ENCODE assay signal across 1 cellular context in genomic region chr19:43784981-43785808, GRCh38.
TF ChIP-seq lines count a peak whose summit lies in the region.

No MANE protein-coding gene starts in this region.

TF ChIP-seq in K562, 482 proteins besides CTCF, POLR2A, EP300 and RAD21 (continued from another document and continues in another):
- TF ChIP-seq DEAF1 (CRISPR knock-in tag; IDR thresholded peaks at IDR 0.05): peak; percentile 93
- no peak for TF ChIP-seq KHSRP (IDR thresholded peaks at IDR 0.05)
- no peak for TF ChIP-seq HDAC8 (tag; IDR thresholded peaks at IDR 0.05)
- no peak for TF ChIP-seq TARDBP (IDR thresholded peaks at IDR 0.05)
- no peak for TF ChIP-seq MXI1 (IDR thresholded peaks at IDR 0.05; ENCODE audit: low read depth, low read length)
- no peak for TF ChIP-seq U2AF2 (optimal IDR thresholded peaks at IDR 0.05; ENCODE audit: low read depth, low read length)
- no peak for TF ChIP-seq RFX1 (IDR thresholded peaks at IDR 0.05)
- no peak for TF ChIP-seq ZNF57 (CRISPR knock-in tag; IDR thresholded peaks at IDR 0.05)
- TF ChIP-seq ZNF398 (CRISPR knock-in tag; IDR thresholded peaks at IDR 0.05): no peak
- 0 out of 2 replicates have a peak, but pooled peaks have one; percentile 24 for TF ChIP-seq TCFL5 (CRISPR knock-in tag; conservative IDR thresholded peaks at IDR 0.05)
- TF ChIP-seq ZNF277 (CRISPR knock-in tag; IDR thresholded peaks at IDR 0.05; ENCODE audit: borderline replicate concordance): no peak
- no peak for TF ChIP-seq CHD4 (IDR thresholded peaks at IDR 0.05; ENCODE audit: insufficient read depth, insufficient replicate concordance, low read depth, low read length, poor library complexity, severe bottlenecking)
- no peak for TF ChIP-seq ZNF280A (IDR thresholded peaks at IDR 0.05; ENCODE audit: low read depth, partially characterized antibody)
- no peak for TF ChIP-seq SRSF7 (optimal IDR thresholded peaks at IDR 0.05; ENCODE audit: low read depth, low read length)
- TF ChIP-seq ZKSCAN1 (IDR thresholded peaks at IDR 0.05; ENCODE audit: low read depth, low read length): peak; percentile 99
- TF ChIP-seq SMARCC2 (IDR thresholded peaks at IDR 0.05; ENCODE audit: low read depth): no peak
- TF ChIP-seq LARP7 (IDR thresholded peaks at IDR 0.05): no peak
- peak; percentile 28; the same call in 1 of the 2 replicates for TF ChIP-seq CHAMP1 (IDR thresholded peaks at IDR 0.05)
- no peak for TF ChIP-seq CREB5 (CRISPR knock-in tag; IDR thresholded peaks at IDR 0.05)
- no peak; the same call in 1 of the 2 replicates for TF ChIP-seq SMARCA4 (IDR thresholded peaks at IDR 0.05)
- TF ChIP-seq RBM17 (IDR thresholded peaks at IDR 0.05; ENCODE audit: borderline replicate concordance, low read depth, low read length): no peak
- TF ChIP-seq ZNF347 (CRISPR knock-in tag; IDR thresholded peaks at IDR 0.05; ENCODE audit: low read depth): no peak
- TF ChIP-seq ESRRA (IDR thresholded peaks at IDR 0.05; ENCODE audit: borderline replicate concordance, low read depth): peak; percentile 58
- peak in 1 of 2 experiments; percentile 44 for TF ChIP-seq E2F6 (IDR thresholded peaks at IDR 0.05; ENCODE audit: borderline replicate concordance in 1 of 2, extremely low read depth in 1 of 2, insufficient read depth in 1 of 2, insufficient read length in 1 of 2, low read depth in 1 of 2, low read length in 1 of 2, poor library complexity in 1 of 2, severe bottlenecking in 1 of 2)
- TF ChIP-seq CHCHD3 (CRISPR knock-in tag; IDR thresholded peaks at IDR 0.05): no peak
- peak; percentile 37; the same call in 1 of the 2 replicates for TF ChIP-seq ZNF263 (CRISPR knock-in tag; IDR thresholded peaks at IDR 0.05; ENCODE audit: borderline replicate concordance)
- TF ChIP-seq ILF3 (IDR thresholded peaks at IDR 0.05; ENCODE audit: borderline replicate concordance): no peak
- no peak for TF ChIP-seq MBD2 (IDR thresholded peaks at IDR 0.05; ENCODE audit: borderline replicate concordance, low read depth)
- no peak for TF ChIP-seq ARHGAP35 (IDR thresholded peaks at IDR 0.05; ENCODE audit: partially characterized antibody)
- TF ChIP-seq NCOR1 (IDR thresholded peaks at IDR 0.05): no peak; the same call in 1 of the 2 replicates
- TF ChIP-seq ZNF586 (CRISPR knock-in tag; conservative IDR thresholded peaks at IDR 0.05): no peak
- peak; percentile 34; the same call in 1 of the 2 replicates for TF ChIP-seq ATF7 (IDR thresholded peaks at IDR 0.05)
- no peak for TF ChIP-seq ZBTB34 (CRISPR knock-in tag; IDR thresholded peaks at IDR 0.05)
- no peak for TF ChIP-seq MAFF (IDR thresholded peaks at IDR 0.05; ENCODE audit: low read length)
- no peak for TF ChIP-seq TSHZ1 (CRISPR knock-in tag; IDR thresholded peaks at IDR 0.05)
- peak; percentile 87 for TF ChIP-seq ZNF512 (tag; IDR thresholded peaks at IDR 0.05)
- no peak for TF ChIP-seq ZNF133 (CRISPR knock-in tag; IDR thresholded peaks at IDR 0.05)
- no peak for TF ChIP-seq MYBL2 (IDR thresholded peaks at IDR 0.05; ENCODE audit: low read depth)
- TF ChIP-seq MYBL2 (CRISPR knock-in tag; IDR thresholded peaks at IDR 0.05; ENCODE audit: borderline replicate concordance): no peak
- TF ChIP-seq NFRKB (IDR thresholded peaks at IDR 0.05; ENCODE audit: low read depth): peak; percentile 27
- no peak for TF ChIP-seq NR3C1 (CRISPR knock-in tag; IDR thresholded peaks at IDR 0.05)
- 0 out of 2 replicates have a peak, but pooled peaks have one; percentile 7 for TF ChIP-seq SMAD3 (CRISPR knock-in tag; conservative IDR thresholded peaks at IDR 0.05)
- no peak for TF ChIP-seq ETV5 (CRISPR knock-in tag; IDR thresholded peaks at IDR 0.05; ENCODE audit: low read depth)
- no peak for TF ChIP-seq MXD1 (CRISPR knock-in tag; IDR thresholded peaks at IDR 0.05; ENCODE audit: borderline replicate concordance, poor library complexity, severe bottlenecking)
